Comparison of ENCODE assay signal across 1 cellular context in genomic region chr9:5095795-5096194, GRCh38.
TF ChIP-seq lines count a peak whose summit lies in the region.

No MANE protein-coding gene starts in this region.

TF ChIP-seq in GM23338, 12 proteins besides CTCF, POLR2A, EP300 and RAD21 (continued from another document):
- TF ChIP-seq ZNF462 (CRISPR knock-in tag; IDR thresholded peaks at IDR 0.05) (no peak), NANOG (IDR thresholded peaks at IDR 0.05; ENCODE audit: borderline replicate concordance) (no peak), EZH2 (IDR thresholded peaks at IDR 0.05; ENCODE audit: low read depth, unreplicated experiment) (no peak), EZH2phosphoT487 (IDR thresholded peaks at IDR 0.05; ENCODE audit: unreplicated experiment) (no peak), POLR2AphosphoS5 (IDR thresholded peaks at IDR 0.05; ENCODE audit: low read depth) (no peak), STAT1 (IDR thresholded peaks at IDR 0.05; ENCODE audit: unreplicated experiment) (no peak), JUNB (IDR thresholded peaks at IDR 0.05; ENCODE audit: unreplicated experiment) (no peak), ZNF331 (CRISPR knock-in tag; IDR thresholded peaks at IDR 0.05; ENCODE audit: low read depth) (no peak)
- TF ChIP-seq, protein P1, sequence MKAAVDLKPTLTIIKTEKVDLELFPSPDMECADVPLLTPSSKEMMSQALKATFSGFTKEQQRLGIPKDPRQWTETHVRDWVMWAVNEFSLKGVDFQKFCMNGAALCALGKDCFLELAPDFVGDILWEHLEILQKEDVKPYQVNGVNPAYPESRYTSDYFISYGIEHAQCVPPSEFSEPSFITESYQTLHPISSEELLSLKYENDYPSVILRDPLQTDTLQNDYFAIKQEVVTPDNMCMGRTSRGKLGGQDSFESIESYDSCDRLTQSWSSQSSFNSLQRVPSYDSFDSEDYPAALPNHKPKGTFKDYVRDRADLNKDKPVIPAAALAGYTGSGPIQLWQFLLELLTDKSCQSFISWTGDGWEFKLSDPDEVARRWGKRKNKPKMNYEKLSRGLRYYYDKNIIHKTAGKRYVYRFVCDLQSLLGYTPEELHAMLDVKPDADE (IDR thresholded peaks at IDR 0.05): no peak
